Comparison of ENCODE assay signal across 8 cellular contexts in genomic region chr10:970311-971149, GRCh38. TPM values are rescaled to one million over a fixed set of nuclear protein-coding genes. Genes with fewer than 3 reads are reported as not detected.
DNase-seq lines count a peak whose midpoint lies in the region; ATAC-seq, FAIRE-seq and TF ChIP-seq lines count a peak whose summit lies in the region.
"Had no signal": no experiment of that assay in that cellular context is flagged by ENCODE, and none has a peak within 500 bp of the region (broad histone marks: within the 10 kb centered on the region; RNA-seq: fewer than 3 reads in every experiment).

No MANE protein-coding gene starts in this region.

- peak overlapping the region; percentile 65 for H2AFZ ChIP-seq in IMR-90 (replicated peaks; ENCODE audit: low read length, poor library complexity)

- H3K14ac ChIP-seq in IMR-90 (replicated peaks; ENCODE audit: low read depth, low read length), result no peak overlapping the region

- no peak overlapping the region for H2BK15ac ChIP-seq in IMR-90 (ENCODE audit: low read depth, low read length)

- H4K8ac ChIP-seq in IMR-90 (ENCODE audit: low read depth in 2 of 2, low read length in 2 of 2), result no peak overlapping the region

- intact Hi-C loops in IMR-90 (cut with micrococcal nuclease), result no loop called here

- in situ Hi-C loops in IMR-90 (cut with MboI; ENCODE audit: low sequenced_read_pairs), result no loop called here

- H3K4me1 ChIP-seq in IMR-90 (ENCODE audit: control insufficient read depth, insufficient read depth, low read length) (peaks cover 9% of the 10 kb centered on the region), subcutaneous abdominal adipose tissue (ENCODE audit: control insufficient read depth in 5 of 5, insufficient read depth in 5 of 5, low read length in 5 of 5) (peaks cover 4 to 25% (median 23%) of the 10 kb centered on the region in 5 donors)

- H3K56ac ChIP-seq in IMR-90 (ENCODE audit: extremely low read depth, insufficient read depth, low read length), result no peak overlapping the region

- H3K9ac ChIP-seq in IMR-90 (ENCODE audit: low read depth, low read length) (no peak overlapping the region), subcutaneous abdominal adipose tissue (ENCODE audit: low read length in 5 of 5) (peak overlapping the region in 2 of 5 donors; percentile 27 to 41)

- CTCF ChIA-PET in IMR-90 (lab: Yijun Ruan, JAX), result no interaction called here

- H3K27ac ChIP-seq in IMR-90 (ENCODE audit: insufficient read depth, low read length), result no peak overlapping the region
- peak overlapping the region; percentile 50 for H3K27ac ChIP-seq in subcutaneous abdominal adipose tissue (ENCODE audit: low read depth, low read length)

- H2BK5ac ChIP-seq in IMR-90 (ENCODE audit: low read depth, low read length, poor library complexity, severe bottlenecking), result no peak overlapping the region

- H3K36me3 ChIP-seq in IMR-90 (ENCODE audit: control insufficient read depth, insufficient read depth, low read length) (no peaks in the 10 kb centered on the region), subcutaneous abdominal adipose tissue (ENCODE audit: control insufficient read depth in 5 of 5, insufficient read depth in 5 of 5, low read length in 5 of 5) (no peaks in the 10 kb centered on the region)

- H4K91ac ChIP-seq in IMR-90 (ENCODE audit: insufficient read depth, low read depth, low read length), result no peak overlapping the region

- no peaks in the 10 kb centered on the region for H3K9me1 ChIP-seq in IMR-90 (ENCODE audit: insufficient read depth, low read length)

- no peak for TF ChIP-seq CTCF in IMR-90 (conservative IDR thresholded peaks at IDR 0.05; ENCODE audit: low read depth, low read length)

- no peak overlapping the region for H2AK5ac ChIP-seq in IMR-90 (ENCODE audit: low read depth, low read length)

- DNase-seq in IMR-90, result no peak
- peak; percentile 96 for DNase-seq in SHP77 treated with DMSO at 0.1 percent for 48 hours (lab: John Stamatoyannopoulos, UW)
- peak; percentile 43 for DNase-seq in kidney tubule cell (ENCODE audit: low spot score)
- DNase-seq in iPS-NIHi11 (ENCODE audit: low spot score), result no peak
- no peak for DNase-seq in H54 (ENCODE audit: insufficient read length, low spot score)
- DNase-seq: KG1 had no signal

- TF ChIP-seq POLR2A in IMR-90 (IDR thresholded peaks at IDR 0.05; ENCODE audit: low read depth, low read length), result no peak
- TF ChIP-seq POLR2A in H54 (IDR thresholded peaks at IDR 0.05; ENCODE audit: low read depth, low read length), result no peak

- no peak overlapping the region for H2BK20ac ChIP-seq in IMR-90 (ENCODE audit: low read depth, low read length)

- H3K27me3 ChIP-seq in IMR-90 (ENCODE audit: control insufficient read depth, insufficient read depth, low read length) (peaks cover 2% of the 10 kb centered on the region; the same call in 1 of the 2 replicates), subcutaneous abdominal adipose tissue (ENCODE audit: control insufficient read depth in 5 of 5, insufficient read depth in 4 of 5, low read length in 5 of 5) (no peaks in the 10 kb centered on the region)

- H3K4me2 ChIP-seq in IMR-90 (ENCODE audit: low read depth, low read length), result peak overlapping the region; percentile 65

- H3K9me3 ChIP-seq in IMR-90 (ENCODE audit: control insufficient read depth, insufficient read depth, low read length), result no peaks in the 10 kb centered on the region
- H3K9me3 ChIP-seq in subcutaneous abdominal adipose tissue (ENCODE audit: control insufficient read depth in 5 of 5, low read length in 5 of 5), result peaks cover 0 to 3% (median 0%) of the 10 kb centered on the region in 5 donors

- H3K4ac ChIP-seq in IMR-90 (ENCODE audit: low read depth, low read length), result no peak overlapping the region

- BruUV-seq in IMR-90 (replicated peaks; lab: Mats Ljungman, UMichigan), result no TSS peak

- no peak overlapping the region for H4K5ac ChIP-seq in IMR-90 (ENCODE audit: low read depth, low read length)

- H3K23ac ChIP-seq in IMR-90 (ENCODE audit: low read depth, low read length), result peak overlapping the region; percentile 13; the same call in 1 of the 2 replicates

- TF ChIP-seq RAD21 in IMR-90 (IDR thresholded peaks at IDR 0.05; ENCODE audit: low read length), result no peak

- no peak overlapping the region for H2BK120ac ChIP-seq in IMR-90 (ENCODE audit: low read depth, low read length)

- H4K20me1 ChIP-seq in IMR-90 (ENCODE audit: insufficient read depth, low read length), result no peaks in the 10 kb centered on the region

- no peaks in the 10 kb centered on the region; a peak in 1 of 4 replicates for H3K79me1 ChIP-seq in IMR-90 (ENCODE audit: low read depth in 1 of 2, low read length in 2 of 2)

- ATAC-seq in IMR-90 (ENCODE audit: low read depth) (peak; percentile 73), GM19395 (IDR thresholded peaks at IDR 0.05; ENCODE audit: unreplicated experiment) (no peak)

- H3K4me3 ChIP-seq in IMR-90 (ENCODE audit: insufficient read depth, low read depth, low read length) (no peak overlapping the region), subcutaneous abdominal adipose tissue (ENCODE audit: low read depth in 1 of 5, low read length in 5 of 5) (peak overlapping the region; percentile 18 to 35 (median 33))

- H3K18ac ChIP-seq in IMR-90 (ENCODE audit: low read depth, low read length), result peak overlapping the region; percentile 6; the same call in 1 of the 2 replicates

- no peak overlapping the region for H2AK9ac ChIP-seq in IMR-90 (replicated peaks; ENCODE audit: low read depth, low read length, poor library complexity)

- dilution Hi-C loops in IMR-90 (cut with HindIII; ENCODE audit: low sequenced_read_pairs, unreplicated experiment), result no loop called here

- no peak for FAIRE-seq in H54 (lab: Jason Lieb, UNC)

- WGBS in IMR-90 (ENCODE audit: extremely low coverage in 2 of 2, insufficient read length in 1 of 2), 2 experiments, result 12% methylated on average over 5 of the region's 14 CpGs; no CpG with 5 or more reads in 1 of the 2 experiments

- POLR2A ChIA-PET in IMR-90 (lab: Charles Lee; ENCODE audit: unreplicated experiment), result no interaction called here

TF ChIP-seq in IMR-90, 13 proteins besides CTCF, POLR2A, EP300 and RAD21:
- no peak for TF ChIP-seq MAZ (IDR thresholded peaks at IDR 0.05; ENCODE audit: borderline replicate concordance, low read depth, low read length)
- TF ChIP-seq MAFK (IDR thresholded peaks at IDR 0.05; ENCODE audit: low read depth, low read length), result no peak
- TF ChIP-seq CEBPB (IDR thresholded peaks at IDR 0.05; ENCODE audit: low read depth, low read length), result peak; percentile 50
- no peak for TF ChIP-seq NFE2L2 (IDR thresholded peaks at IDR 0.05; ENCODE audit: low read depth, low read length)
- TF ChIP-seq RCOR1 (IDR thresholded peaks at IDR 0.05; ENCODE audit: insufficient replicate concordance, low read length), result no peak

RNA-seq across cellular contexts. Expression of gene GTPBP4, which starts 17.7 kb away (rescaled TPM):
- 46.2 and 71.7 TPM in 2 replicates for total RNA-seq in IMR-90 (2012; rRNA removed)
- 43.6 and 48.6 TPM in 2 replicates for polyA plus RNA-seq in IMR-90 (2012; rRNA removed)
- 5.5 and 7.8 TPM in 2 replicates for polyA plus RNA-seq in IMR-90 (2012; cell fraction: cytosol; rRNA removed)
- polyA plus RNA-seq in IMR-90 (2012; cell fraction: nucleus; rRNA removed; ENCODE audit: low replicate concordance), result 22.2 and 87.5 TPM in 2 replicates

RNA-seq across cellular contexts. Expression of gene LARP4B, which starts 39.0 kb away (rescaled TPM):
- 25.5 and 30.8 TPM in 2 replicates for total RNA-seq in IMR-90 (2012; rRNA removed)
- 22.1 and 24.3 TPM in 2 replicates for polyA plus RNA-seq in IMR-90 (2012; rRNA removed)
- 12.8 and 14.9 TPM in 2 replicates for polyA plus RNA-seq in IMR-90 (2012; cell fraction: cytosol; rRNA removed)
- polyA plus RNA-seq in IMR-90 (2012; cell fraction: nucleus; rRNA removed; ENCODE audit: low replicate concordance), result 41.4 and 70.6 TPM in 2 replicates

RNA-seq across cellular contexts. Expression of gene IDI2, which starts 55.1 kb away (rescaled TPM):
- total RNA-seq in IMR-90 (2012; rRNA removed), result not detected in 2 replicates
- not detected in 2 replicates for polyA plus RNA-seq in IMR-90 (2012; rRNA removed)
- polyA plus RNA-seq in IMR-90 (2012; cell fraction: cytosol; rRNA removed), result not detected in 2 replicates
- polyA plus RNA-seq in IMR-90 (2012; cell fraction: nucleus; rRNA removed; ENCODE audit: low replicate concordance), result not detected in 2 replicates

Comparison
In these comparisons a context has a peak if more than half of its experiments do, and no peak if none do; other contexts are left out.
1. DNase-seq: peak in SHP77 treated with DMSO at 0.1 percent for 48 hours (single experiment) and kidney tubule cell (single experiment); none in IMR-90 (single experiment), iPS-NIHi11 (single experiment) and H54 (single experiment).